In the genomic region with DNA sequence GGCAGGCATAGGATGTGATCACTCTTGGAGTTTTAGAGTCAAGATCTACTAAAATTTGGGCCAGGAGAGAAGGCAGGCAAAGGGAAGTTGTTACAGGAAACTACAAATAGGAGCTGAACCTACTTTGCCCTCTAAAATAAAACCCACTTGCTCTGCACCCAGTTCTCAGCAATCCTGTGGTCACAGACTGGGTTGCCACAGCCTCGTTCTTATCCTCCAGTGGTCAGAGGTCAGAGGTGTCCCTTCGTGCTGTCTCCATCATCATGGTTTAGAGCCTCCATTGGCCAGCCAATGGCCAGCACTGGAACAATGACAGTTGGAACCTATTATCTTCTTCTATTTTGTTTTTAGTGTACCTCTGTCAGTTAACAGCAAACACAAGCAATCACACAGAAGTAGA, we compare ENCODE assay signal across 1 cellular context.
TF ChIP-seq lines count a peak whose summit lies in the region.

No MANE protein-coding gene starts in this region.

TF ChIP-seq in WTC11, 78 proteins besides CTCF, POLR2A, EP300 and RAD21 (continued from another document):
- TF ChIP-seq MYBL2 (CRISPR knock-in tag; IDR thresholded peaks at IDR 0.05) (no peak), ATF1 (CRISPR knock-in tag; IDR thresholded peaks at IDR 0.05) (no peak), NFATC4 (CRISPR knock-in tag; IDR thresholded peaks at IDR 0.05) (no peak), ZNF671 (CRISPR knock-in tag; IDR thresholded peaks at IDR 0.05) (no peak), HMGA2 (CRISPR knock-in tag; IDR thresholded peaks at IDR 0.05) (no peak), ZNF396 (CRISPR knock-in tag; IDR thresholded peaks at IDR 0.05; ENCODE audit: borderline replicate concordance) (no peak)
- TF ChIP-seq, protein P1, sequence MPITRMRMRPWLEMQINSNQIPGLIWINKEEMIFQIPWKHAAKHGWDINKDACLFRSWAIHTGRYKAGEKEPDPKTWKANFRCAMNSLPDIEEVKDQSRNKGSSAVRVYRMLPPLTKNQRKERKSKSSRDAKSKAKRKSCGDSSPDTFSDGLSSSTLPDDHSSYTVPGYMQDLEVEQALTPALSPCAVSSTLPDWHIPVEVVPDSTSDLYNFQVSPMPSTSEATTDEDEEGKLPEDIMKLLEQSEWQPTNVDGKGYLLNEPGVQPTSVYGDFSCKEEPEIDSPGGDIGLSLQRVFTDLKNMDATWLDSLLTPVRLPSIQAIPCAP (CRISPR knock-in tag; IDR thresholded peaks at IDR 0.05) = no peak
- TF ChIP-seq, protein P2, sequence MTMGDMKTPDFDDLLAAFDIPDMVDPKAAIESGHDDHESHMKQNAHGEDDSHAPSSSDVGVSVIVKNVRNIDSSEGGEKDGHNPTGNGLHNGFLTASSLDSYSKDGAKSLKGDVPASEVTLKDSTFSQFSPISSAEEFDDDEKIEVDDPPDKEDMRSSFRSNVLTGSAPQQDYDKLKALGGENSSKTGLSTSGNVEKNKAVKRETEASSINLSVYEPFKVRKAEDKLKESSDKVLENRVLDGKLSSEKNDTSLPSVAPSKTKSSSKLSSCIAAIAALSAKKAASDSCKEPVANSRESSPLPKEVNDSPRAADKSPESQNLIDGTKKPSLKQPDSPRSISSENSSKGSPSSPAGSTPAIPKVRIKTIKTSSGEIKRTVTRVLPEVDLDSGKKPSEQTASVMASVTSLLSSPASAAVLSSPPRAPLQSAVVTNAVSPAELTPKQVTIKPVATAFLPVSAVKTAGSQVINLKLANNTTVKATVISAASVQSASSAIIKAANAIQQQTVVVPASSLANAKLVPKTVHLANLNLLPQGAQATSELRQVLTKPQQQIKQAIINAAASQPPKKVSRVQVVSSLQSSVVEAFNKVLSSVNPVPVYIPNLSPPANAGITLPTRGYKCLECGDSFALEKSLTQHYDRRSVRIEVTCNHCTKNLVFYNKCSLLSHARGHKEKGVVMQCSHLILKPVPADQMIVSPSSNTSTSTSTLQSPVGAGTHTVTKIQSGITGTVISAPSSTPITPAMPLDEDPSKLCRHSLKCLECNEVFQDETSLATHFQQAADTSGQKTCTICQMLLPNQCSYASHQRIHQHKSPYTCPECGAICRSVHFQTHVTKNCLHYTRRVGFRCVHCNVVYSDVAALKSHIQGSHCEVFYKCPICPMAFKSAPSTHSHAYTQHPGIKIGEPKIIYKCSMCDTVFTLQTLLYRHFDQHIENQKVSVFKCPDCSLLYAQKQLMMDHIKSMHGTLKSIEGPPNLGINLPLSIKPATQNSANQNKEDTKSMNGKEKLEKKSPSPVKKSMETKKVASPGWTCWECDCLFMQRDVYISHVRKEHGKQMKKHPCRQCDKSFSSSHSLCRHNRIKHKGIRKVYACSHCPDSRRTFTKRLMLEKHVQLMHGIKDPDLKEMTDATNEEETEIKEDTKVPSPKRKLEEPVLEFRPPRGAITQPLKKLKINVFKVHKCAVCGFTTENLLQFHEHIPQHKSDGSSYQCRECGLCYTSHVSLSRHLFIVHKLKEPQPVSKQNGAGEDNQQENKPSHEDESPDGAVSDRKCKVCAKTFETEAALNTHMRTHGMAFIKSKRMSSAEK (CRISPR knock-in tag; IDR thresholded peaks at IDR 0.05; ENCODE audit: borderline replicate concordance) = no peak
